ENCODE assay signal across 5 cellular contexts in genomic region chr2:109221316-109221715, GRCh38.
A peak's percentile ranks its signal among the peaks of the same experiment; 100 is the strongest.
DNase-seq lines count a peak whose midpoint lies in the region; TF ChIP-seq lines count a peak whose summit lies in the region.
"Not testable (repeated sequence)": the region's sequence is repeated elsewhere in the genome, so short reads cannot be mapped to it uniquely, and the experiment has no call there.

No MANE protein-coding gene starts in this region.

- not testable (repeated sequence) for H3K9me2 ChIP-seq in MM.1S (replicated peaks; ENCODE audit: insufficient read depth, low read length)

- H2AFZ ChIP-seq in MM.1S (ENCODE audit: low read length): not testable (repeated sequence)

- peaks cover 0 to 38% (median 0%) of the 10 kb centered on the region in 11 experiments; a peak in 5 of 22 replicates for H4K20me1 ChIP-seq in BLaER1 treated with 17β-estradiol and CSF1 and Interleukin-3, amounts not matched to agents 10 nM and 100 nM
- not testable (repeated sequence) for H4K20me1 ChIP-seq in MM.1S (ENCODE audit: insufficient read depth, low read length)

- H3K9ac ChIP-seq in BLaER1 treated with 17β-estradiol and CSF1 and Interleukin-3, amounts not matched to agents 10 nM and 100 nM; MM.1S (ENCODE audit: low read length): not testable (repeated sequence)

- H3K79me2 ChIP-seq in MM.1S (ENCODE audit: low read length): peaks cover 50% of the 10 kb centered on the region

- H3K4me3 ChIP-seq in BLaER1 treated with 17β-estradiol and CSF1 and Interleukin-3, amounts not matched to agents 10 nM and 100 nM; MM.1S (ENCODE audit: low read length); right atrium auricular region: not testable (repeated sequence)

- H3K27ac ChIP-seq in BLaER1 treated with 17β-estradiol and CSF1 and Interleukin-3, amounts not matched to agents 10 nM and 100 nM; right atrium auricular region: not testable (repeated sequence)
- peak overlapping the region; percentile 57; the same call in 1 of the 2 replicates for H3K27ac ChIP-seq in MM.1S (ENCODE audit: low read length)

- peak overlapping the region in 9 of 11 experiments; percentile 22 to 87 (median 69); a peak in 13 of 22 replicates for H3K4me2 ChIP-seq in BLaER1 treated with 17β-estradiol and CSF1 and Interleukin-3, amounts not matched to agents 10 nM and 100 nM
- peak overlapping the region; percentile 4; the same call in 1 of the 2 replicates for H3K4me2 ChIP-seq in MM.1S (ENCODE audit: low read depth, low read length)

- not testable (repeated sequence) for DNase-seq in MM.1S
- DNase-seq in activated CD8-positive, alpha-beta memory T cell treated with anti-CD3 and anti-CD28 coated beads, Interleukin-2, amount 50 U/mL, for 48 hours: peak; percentile 28
- peak; percentile 13 for DNase-seq in activated effector memory CD4-positive, alpha-beta T cell treated with anti-CD3 and anti-CD28 coated beads, Interleukin-2, amount 50 U/mL, for 16 hours
- DNase-seq in right atrium auricular region (ENCODE audit: low spot score): peak; percentile 7

- not testable (repeated sequence) for TF ChIP-seq CTCF in MM.1S (IDR thresholded peaks at IDR 0.05; ENCODE audit: low read length); right atrium auricular region (IDR thresholded peaks at IDR 0.05)

- not testable (repeated sequence) for H3K9me3 ChIP-seq in BLaER1 treated with 17β-estradiol and CSF1 and Interleukin-3, amounts not matched to agents 10 nM and 100 nM (replicated peaks in 1 of 11); MM.1S (replicated peaks; ENCODE audit: insufficient read depth, low read length); right atrium auricular region

- peaks cover 69% of the 10 kb centered on the region for H3F3A ChIP-seq in MM.1S (ENCODE audit: insufficient read depth, low read length)

- H3K4me1 ChIP-seq in BLaER1 treated with 17β-estradiol and CSF1 and Interleukin-3, amounts not matched to agents 10 nM and 100 nM: peaks cover 85 to 100% (median 97%) of the 10 kb centered on the region in 10 experiments
- H3K4me1 ChIP-seq in MM.1S (ENCODE audit: low read length) (peaks cover 93% of the 10 kb centered on the region), right atrium auricular region (peaks cover 0 to 30% of the 10 kb centered on the region in 2 donors)

- not testable (repeated sequence) for H3K27me3 ChIP-seq in BLaER1 treated with 17β-estradiol and CSF1 and Interleukin-3, amounts not matched to agents 10 nM and 100 nM; MM.1S (replicated peaks; ENCODE audit: insufficient read depth, low read length); right atrium auricular region

- H3K36me3 ChIP-seq in BLaER1 treated with 17β-estradiol and CSF1 and Interleukin-3, amounts not matched to agents 10 nM and 100 nM; MM.1S (replicated peaks; ENCODE audit: insufficient read depth, low read length); right atrium auricular region: not testable (repeated sequence)
